Comparison of ENCODE assay signal across 23 cellular contexts in the genomic region with DNA sequence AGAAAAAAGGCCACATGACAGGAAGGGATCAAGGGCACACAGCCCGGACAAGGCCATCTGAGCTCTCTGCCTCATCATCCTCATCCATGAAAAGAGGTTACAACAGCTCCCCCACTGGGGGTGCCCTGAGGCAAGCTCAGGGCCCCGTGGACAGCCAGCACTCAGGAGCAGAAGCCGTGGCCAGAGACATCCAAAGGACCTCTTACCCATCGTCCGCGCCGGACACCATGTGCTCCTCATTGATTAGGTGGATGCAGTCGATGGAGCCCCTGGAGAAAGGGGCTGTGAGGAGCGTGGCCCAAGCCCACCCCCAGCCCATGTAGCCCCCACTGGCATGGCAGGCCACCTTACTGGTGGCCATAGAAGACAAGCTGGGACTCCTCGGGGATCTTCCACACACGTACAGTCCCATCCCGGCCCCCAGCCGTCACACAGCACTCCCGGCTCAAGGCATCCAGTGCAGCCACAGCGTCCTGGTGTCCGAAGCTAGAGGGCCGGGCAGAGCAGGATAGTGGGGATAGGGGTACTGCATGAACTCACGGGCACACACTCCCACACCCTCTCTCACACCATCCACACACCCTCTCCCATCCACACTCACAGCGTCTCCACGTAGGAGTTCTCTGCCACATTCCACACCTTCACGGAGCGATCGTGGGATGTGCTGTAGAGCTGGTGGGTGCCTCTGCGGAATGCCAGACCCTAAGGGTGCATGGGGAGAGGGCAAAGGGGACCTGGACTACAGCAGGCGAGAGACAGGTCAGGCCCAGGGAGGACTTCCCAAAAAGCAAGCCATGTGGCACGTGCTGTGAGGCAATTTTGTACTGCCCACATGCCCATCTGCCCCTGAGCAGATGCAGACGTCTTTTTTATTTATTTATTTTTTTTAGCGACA. TPM values are rescaled to one million over a fixed set of nuclear protein-coding genes. Genes with fewer than 3 reads are reported as not detected.
DNase-seq lines count a peak whose midpoint lies in the region; ATAC-seq and TF ChIP-seq lines count a peak whose summit lies in the region.
"Had no signal": no experiment of that assay in that cellular context is flagged by ENCODE, and none has a peak within 500 bp of the region (broad histone marks: within the 10 kb centered on the region; RNA-seq: fewer than 3 reads in every experiment).

No MANE protein-coding gene starts in this region.

- POLR2A ChIA-PET in SK-N-SH (lab: Yijun Ruan, JAX): no interaction called here

- no peak overlapping the region for H3K27ac ChIP-seq in SK-N-SH (ENCODE audit: low read depth in 2 of 2, low read length in 1 of 2)
- H3K27ac ChIP-seq: 22Rv1 had no signal

- H3K4me3 Mint-ChIP-seq in activated naive CD4-positive, alpha-beta T cell treated with anti-CD3 and anti-CD28 coated beads, Interleukin-2, amount 10 ng/mL, durations not matched to agents 7 days and 5 days: no peak overlapping the region
- H3K4me3 Mint-ChIP-seq in nephron progenitor cell: no peak overlapping the region
- H3K4me3 Mint-ChIP-seq: GM23338 had no signal

- H3K9ac ChIP-seq in SK-N-SH: no peak overlapping the region

- no peak overlapping the region for H3K4me2 ChIP-seq in SK-N-SH
- H3K4me2 ChIP-seq: GM23338 had no signal

- H2AFZ ChIP-seq in SK-N-SH (ENCODE audit: low read depth): no peak overlapping the region
- H2AFZ ChIP-seq: GM23338 had no signal

- H3K27me3 Mint-ChIP-seq in activated naive CD4-positive, alpha-beta T cell treated with anti-CD3 and anti-CD28 coated beads, Interleukin-2, amount 10 ng/mL, durations not matched to agents 7 days and 5 days: no peaks in the 10 kb centered on the region
- H3K27me3 Mint-ChIP-seq in nephron progenitor cell (ENCODE audit: low read depth, poor library complexity): peaks cover 3% of the 10 kb centered on the region

- H3K4me1 ChIP-seq in SK-N-SH (ENCODE audit: control insufficient read depth in 1 of 2, insufficient read depth in 2 of 2, low read depth in 1 of 2, low read length in 1 of 2): no peaks in the 10 kb centered on the region; a peak in 1 of 4 replicates
- H3K4me1 ChIP-seq: Caco-2 had no signal

- H3K9me3 Mint-ChIP-seq in activated naive CD4-positive, alpha-beta T cell treated with anti-CD3 and anti-CD28 coated beads, Interleukin-2, amount 10 ng/mL, durations not matched to agents 7 days and 5 days: no peaks in the 10 kb centered on the region
- H3K9me3 Mint-ChIP-seq in nephron progenitor cell: no peaks in the 10 kb centered on the region
- H3K9me3 Mint-ChIP-seq: GM23338 had no signal

- no peaks in the 10 kb centered on the region for H3K27me3 ChIP-seq in SK-N-SH (ENCODE audit: insufficient read depth)

- H3K36me3 Mint-ChIP-seq in activated naive CD4-positive, alpha-beta T cell treated with anti-CD3 and anti-CD28 coated beads, Interleukin-2, amount 10 ng/mL, durations not matched to agents 7 days and 5 days: peaks cover 36% of the 10 kb centered on the region
- peaks cover 36% of the 10 kb centered on the region for H3K36me3 Mint-ChIP-seq in nephron progenitor cell (ENCODE audit: low read depth)

- 92% methylated on average over 26 of the region's 28 CpGs for WGBS in SK-N-SH (ENCODE audit: low lambda C conversion rate)

- no peaks in the 10 kb centered on the region for H3F3A ChIP-seq in SK-N-SH (replicated peaks; ENCODE audit: insufficient read depth)

- TF ChIP-seq EP300 in SK-N-SH (IDR thresholded peaks at IDR 0.05; ENCODE audit: borderline replicate concordance in 1 of 2, low read depth in 1 of 2, low read length in 1 of 2): no peak

- no peaks in the 10 kb centered on the region for H3K9me2 ChIP-seq in SK-N-SH

- peaks cover 0 to 60% of the 10 kb centered on the region in 2 experiments for H3K36me3 ChIP-seq in SK-N-SH (replicated peaks in 1 of 2; ENCODE audit: control insufficient read depth in 1 of 2, insufficient read depth in 2 of 2, low read length in 1 of 2)

- intact Hi-C loops in posterior vena cava (cut with DNase I): no loop called here

- peaks cover 19% of the 10 kb centered on the region for H3K79me2 ChIP-seq in SK-N-SH (ENCODE audit: insufficient read depth)

- no peaks in the 10 kb centered on the region for H3K9me3 ChIP-seq in SK-N-SH
- H3K9me3 ChIP-seq: Caco-2 had no signal

- H3K27ac Mint-ChIP-seq in activated naive CD4-positive, alpha-beta T cell treated with anti-CD3 and anti-CD28 coated beads, Interleukin-2, amount 10 ng/mL, durations not matched to agents 7 days and 5 days: no peak overlapping the region
- no peak overlapping the region for H3K27ac Mint-ChIP-seq in nephron progenitor cell
- H3K27ac Mint-ChIP-seq: GM23338 had no signal

- peak; percentile 15 for ATAC-seq in left lobe of liver
- ATAC-seq: GM12878, GM23338, HCT116 had no signal

- H3K4me3 ChIP-seq in SK-N-SH (ENCODE audit: low read depth in 2 of 2, low read length in 1 of 2): no peak overlapping the region
- H3K4me3 ChIP-seq: GM12878, GM23338 had no signal

- peaks cover 15% of the 10 kb centered on the region for H3K4me1 Mint-ChIP-seq in activated naive CD4-positive, alpha-beta T cell treated with anti-CD3 and anti-CD28 coated beads, Interleukin-2, amount 10 ng/mL, durations not matched to agents 7 days and 5 days
- peaks cover 10% of the 10 kb centered on the region for H3K4me1 Mint-ChIP-seq in nephron progenitor cell

- peak; percentile 49 for DNase-seq in activated CD8-positive, alpha-beta memory T cell treated with anti-CD3 and anti-CD28 coated beads for 24 hours
- DNase-seq in activated CD8-positive, alpha-beta memory T cell treated with anti-CD3 and anti-CD28 coated beads, Interleukin-2, amount 50 U/mL, for 48 hours: no peak
- DNase-seq in left lobe of liver (ENCODE audit: low spot score): no peak
- peak; percentile 76 for DNase-seq in posterior vena cava (ENCODE audit: low spot score)
- DNase-seq in ureter (ENCODE audit: low spot score): peak; percentile 37
- DNase-seq in activated naive CD4-positive, alpha-beta T cell treated with anti-CD3 and anti-CD28 coated beads, Interleukin-2, amount 10 ng/mL, durations not matched to agents 7 days and 5 days: no peak
- DNase-seq in nephron progenitor cell: no peak
- no peak for DNase-seq in SK-N-SH
- DNase-seq: Caco-2, DMS153, GF-D8, KG1, MV-4-11, NCI-H1694 treated with DMSO at 0.1 percent for 48 hours, NCI-H2107, NCI-H510A treated with DMSO at 0.1 percent for 48 hours, NCI-H774, OCI-M1, SHP77 had no signal

- 0 out of 2 replicates have a peak, but pooled peaks cover 6% of the 10 kb centered on the region for H4K20me1 ChIP-seq in SK-N-SH (ENCODE audit: insufficient read depth)

- CTCF ChIA-PET in activated naive CD4-positive, alpha-beta T cell treated with anti-CD3 and anti-CD28 coated beads, Interleukin-2, amount 10 ng/mL, durations not matched to agents 7 days and 5 days (lab: Charles Lee): interaction anchor here (1.3 kb wide), 1 partner anchor 188 kb away, joined by 3 read pairs; no protein-coding TSS in a partner anchor
- CTCF ChIA-PET in SK-N-SH (lab: Yijun Ruan, JAX): interaction anchor here (0.6 to 1.5 kb wide), 2 partner anchors 39 to 47 kb away, joined by 3 to 5 read pairs; partner anchors contain the start of gene ABHD14B

- no peak for TF ChIP-seq RAD21 in SK-N-SH (IDR thresholded peaks at IDR 0.05; ENCODE audit: low read length)

- TF ChIP-seq CTCF in nephron progenitor cell (IDR thresholded peaks at IDR 0.05): no peak
- TF ChIP-seq CTCF in SK-N-SH (IDR thresholded peaks at IDR 0.05): no peak

TF ChIP-seq in SK-N-SH, 30 proteins besides CTCF, POLR2A, EP300 and RAD21 (continues in another document):
- no peak for TF ChIP-seq POLR2AphosphoS5 (IDR thresholded peaks at IDR 0.05; ENCODE audit: low read depth, low read length)
- TF ChIP-seq RCOR1 (IDR thresholded peaks at IDR 0.05; ENCODE audit: low read length): no peak
- no peak for TF ChIP-seq TCF12 (IDR thresholded peaks at IDR 0.05)
- no peak for TF ChIP-seq ZBTB33 (IDR thresholded peaks at IDR 0.05; ENCODE audit: borderline replicate concordance, low read depth)

RNA-seq across cellular contexts. Expression of gene RRP9, which starts 6.5 kb away (rescaled TPM):
- total RNA-seq in left lobe of liver (7.6 TPM), posterior vena cava (10 to 100 TPM; 13.4 to 14.9 TPM), ureter (28.2 TPM)
- polyA plus RNA-seq in SK-N-SH (2012; rRNA removed): 49.6 and 52.0 TPM in 2 replicates
- 26.7 and 37.1 TPM in 2 replicates for polyA plus RNA-seq in SK-N-SH (2012; cell fraction: cytosol; rRNA removed)
- 45.8 and 51.3 TPM in 2 replicates for polyA plus RNA-seq in SK-N-SH (2012; cell fraction: nucleus; rRNA removed)

RNA-seq across cellular contexts. Expression of gene PARP3, which starts 6.9 kb away (rescaled TPM):
- total RNA-seq in left lobe of liver (23.7 TPM), posterior vena cava (10 to 100 TPM; 16.5 to 22.3 TPM), ureter (48.5 TPM)
- polyA plus RNA-seq in SK-N-SH (2012; rRNA removed): 31.1 and 35.2 TPM in 2 replicates
- 16.1 and 19.9 TPM in 2 replicates for polyA plus RNA-seq in SK-N-SH (2012; cell fraction: cytosol; rRNA removed)
- polyA plus RNA-seq in SK-N-SH (2012; cell fraction: nucleus; rRNA removed): 122 and 160 TPM in 2 replicates

RNA-seq across cellular contexts. Expression of gene GPR62, which starts 19.9 kb away (rescaled TPM):
- total RNA-seq in left lobe of liver: not detected
- not detected for total RNA-seq in posterior vena cava
- total RNA-seq in ureter: 0.57 TPM
- polyA plus RNA-seq in SK-N-SH (2012; rRNA removed): 0.02 and 0.10 TPM in 2 replicates
- polyA plus RNA-seq in SK-N-SH (2012; cell fraction: cytosol; rRNA removed): not detected in 2 replicates
- 0.07 and 0.15 TPM in 2 replicates for polyA plus RNA-seq in SK-N-SH (2012; cell fraction: nucleus; rRNA removed)
- total RNA-seq: Caco-2, GM12878 had no signal
- polyA plus RNA-seq: GM12878 had no signal

RNA-seq across cellular contexts. Expression of gene PCBP4, which starts 32.0 kb away (rescaled TPM):
- 7.4 TPM for total RNA-seq in left lobe of liver
- 10 to 100 TPM; 48.9 to 53.2 TPM for total RNA-seq in posterior vena cava
- total RNA-seq in ureter: 40.8 TPM
- 97.4 and 118 TPM in 2 replicates for polyA plus RNA-seq in SK-N-SH (2012; rRNA removed)
- 43.8 and 61.7 TPM in 2 replicates for polyA plus RNA-seq in SK-N-SH (2012; cell fraction: cytosol; rRNA removed)
- polyA plus RNA-seq in SK-N-SH (2012; cell fraction: nucleus; rRNA removed): 499 and 538 TPM in 2 replicates

RNA-seq across cellular contexts. Expression of gene IQCF1, which starts 32.1 kb away (rescaled TPM):
- total RNA-seq in left lobe of liver (not detected), posterior vena cava (not detected), ureter (not detected)
- not detected in 2 replicates for polyA plus RNA-seq in SK-N-SH (2012; rRNA removed)
- polyA plus RNA-seq in SK-N-SH (2012; cell fraction: cytosol; rRNA removed): not detected in 2 replicates
- polyA plus RNA-seq in SK-N-SH (2012; cell fraction: nucleus; rRNA removed): not detected in 2 replicates
- total RNA-seq: Caco-2, GM12878, GM23338 had no signal
- polyA plus RNA-seq: GM12878, GM23338 had no signal

Comparison
In these comparisons a context has a peak if more than half of its experiments do, and no peak if none do; other contexts are left out.
1. DNase-seq: peak in activated CD8-positive, alpha-beta memory T cell treated with anti-CD3 and anti-CD28 coated beads for 24 hours (single experiment), posterior vena cava (single experiment) and ureter (single experiment); none in activated CD8-positive, alpha-beta memory T cell treated with anti-CD3 and anti-CD28 coated beads, Interleukin-2, amount 50 U/mL, for 48 hours (single experiment), left lobe of liver (single experiment), activated naive CD4-positive, alpha-beta T cell treated with anti-CD3 and anti-CD28 coated beads, Interleukin-2, amount 10 ng/mL, durations not matched to agents 7 days and 5 days (single experiment), nephron progenitor cell (single experiment) and SK-N-SH (single experiment).